In the genomic region with DNA sequence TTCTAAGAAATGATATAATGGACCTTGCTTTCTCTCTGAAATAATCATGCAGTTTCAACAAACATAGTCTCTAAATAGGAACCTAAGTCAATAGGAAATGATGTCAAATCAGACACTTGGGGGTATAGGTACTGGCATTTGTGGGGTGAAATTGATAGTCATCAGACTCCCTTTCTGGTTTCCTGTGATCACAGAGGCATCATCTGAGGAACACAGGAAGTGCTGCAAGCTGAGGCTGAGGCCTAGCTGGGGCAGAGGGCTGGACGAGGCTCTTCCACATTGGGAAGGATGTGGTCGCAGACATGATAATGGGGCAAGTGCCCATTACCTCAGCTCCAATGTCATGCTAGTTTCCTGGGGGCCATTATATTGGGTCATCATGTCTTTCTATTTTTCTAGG, we compare ENCODE assay signal across 14 cellular contexts.
A peak's percentile ranks its signal among the peaks of the same experiment; 100 is the strongest.
DNase-seq lines count a peak whose midpoint lies in the region; ATAC-seq, FAIRE-seq and TF ChIP-seq lines count a peak whose summit lies in the region.
"Had no signal": no experiment of that assay in that cellular context is flagged by ENCODE, and none has a peak within 500 bp of the region (broad histone marks: within the 10 kb centered on the region; RNA-seq: fewer than 3 reads in every experiment).

No MANE protein-coding gene starts in this region.

- peaks cover 0 to 6% (median 4%) of the 10 kb centered on the region in 7 donors for H3K9me3 Mint-ChIP-seq in CD14-positive monocyte

- no peaks in the 10 kb centered on the region for H3K36me3 ChIP-seq in mucosa of descending colon (ENCODE audit: low read depth)
- H3K36me3 ChIP-seq: suprapubic skin had no signal

- no peak for FAIRE-seq in urothelium cell line (lab: Jason Lieb, UNC)

- no peaks in the 10 kb centered on the region for H3K4me1 ChIP-seq in mucosa of descending colon (ENCODE audit: low read depth)

- no peak overlapping the region for H3K4me3 Mint-ChIP-seq in CD14-positive monocyte

- TF ChIP-seq CTCF in CD14-positive monocyte (IDR thresholded peaks at IDR 0.05) (no peak), mucosa of descending colon (IDR thresholded peaks at IDR 0.05) (no peak)

- no peaks in the 10 kb centered on the region for H3K9me3 ChIP-seq in mucosa of descending colon
- H3K9me3 ChIP-seq: suprapubic skin had no signal

- peaks cover 49% of the 10 kb centered on the region for H3K4me1 Mint-ChIP-seq in CD14-positive monocyte

- peaks cover 0 to 2% (median 2%) of the 10 kb centered on the region in 3 donors for H3K27me3 Mint-ChIP-seq in CD14-positive monocyte (ENCODE audit: low read depth in 3 of 3)

- H3K4me3 ChIP-seq in mucosa of descending colon: no peak overlapping the region
- H3K4me3 ChIP-seq: coronary artery, PC-9, suprapubic skin had no signal

- peaks cover 0 to 4% of the 10 kb centered on the region in 2 donors for H3K36me3 Mint-ChIP-seq in CD14-positive monocyte

- H3K27ac Mint-ChIP-seq in CD14-positive monocyte: peak overlapping the region in 5 of 7 donors; percentile 15 to 76 (median 47)

- intact Hi-C loops in CD14-positive monocyte (cut with micrococcal nuclease): no loop called here
- intact Hi-C loops in mucosa of descending colon (cut with DNase I, micrococcal nuclease): no loop called here

- ATAC-seq in mucosa of descending colon: peak; percentile 33
- no peak for ATAC-seq in GM21367 (IDR thresholded peaks at IDR 0.05; ENCODE audit: unreplicated experiment)

- DNase-seq in CD14-positive monocyte (ENCODE audit: low spot score) (no peak), GF-D8 (lab: John Stamatoyannopoulos, UW) (peak; percentile 98), T-helper 22 cell (ENCODE audit: low read depth) (peak; percentile 29), mucosa of descending colon (no peak), urothelium cell line (ENCODE audit: low spot score) (no peak), pons (ENCODE audit: low spot score) (no peak)
- DNase-seq: erythroblast, NCI-H187 treated with DMSO at 0.1 percent for 48 hours, NCI-H524, PC-9, SW 1271 had no signal

Comparison
In these comparisons a context has a peak if more than half of its experiments do, and no peak if none do; other contexts are left out.
1. DNase-seq: peak in GF-D8 (single experiment) and T-helper 22 cell (single experiment); none in CD14-positive monocyte (single experiment), mucosa of descending colon (0 of 3), urothelium cell line (single experiment) and pons (single experiment).